Comparison of ENCODE assay signal across 1 cellular context in the genomic region with DNA sequence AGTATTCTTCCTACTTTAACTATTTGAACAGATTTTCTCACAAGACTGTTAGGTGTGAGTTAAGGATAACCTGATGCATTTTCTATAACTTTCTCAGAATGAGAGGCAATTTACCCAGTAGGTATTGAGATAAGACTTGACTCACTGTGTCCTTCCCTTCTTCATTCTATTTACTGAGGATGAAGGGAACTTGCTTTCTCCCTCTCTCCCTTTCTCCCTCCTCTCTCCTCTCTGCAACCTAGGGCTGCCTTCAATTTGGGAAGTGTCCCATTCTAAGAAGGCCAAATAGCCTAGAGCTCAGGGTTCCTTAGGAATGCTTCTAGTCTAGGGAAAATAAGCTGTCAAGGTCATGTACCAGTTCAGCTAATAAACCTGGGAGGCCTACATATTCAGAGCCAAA.
TF ChIP-seq lines count a peak whose summit lies in the region.

No MANE protein-coding gene starts in this region.

TF ChIP-seq in GM23338, 12 proteins besides CTCF, POLR2A, EP300 and RAD21:
- TF ChIP-seq NANOG (IDR thresholded peaks at IDR 0.05; ENCODE audit: borderline replicate concordance) = no peak
- no peak for TF ChIP-seq POLR2AphosphoS5 (IDR thresholded peaks at IDR 0.05; ENCODE audit: low read depth)
- no peak for TF ChIP-seq CREB1 (CRISPR knock-in tag; IDR thresholded peaks at IDR 0.05; ENCODE audit: low read depth)
- TF ChIP-seq EZH2 (IDR thresholded peaks at IDR 0.05; ENCODE audit: low read depth, unreplicated experiment) = no peak
- no peak for TF ChIP-seq EZH2phosphoT487 (IDR thresholded peaks at IDR 0.05; ENCODE audit: unreplicated experiment)
- no peak for TF ChIP-seq ZNF114 (CRISPR knock-in tag; IDR thresholded peaks at IDR 0.05)
- TF ChIP-seq, protein P1, sequence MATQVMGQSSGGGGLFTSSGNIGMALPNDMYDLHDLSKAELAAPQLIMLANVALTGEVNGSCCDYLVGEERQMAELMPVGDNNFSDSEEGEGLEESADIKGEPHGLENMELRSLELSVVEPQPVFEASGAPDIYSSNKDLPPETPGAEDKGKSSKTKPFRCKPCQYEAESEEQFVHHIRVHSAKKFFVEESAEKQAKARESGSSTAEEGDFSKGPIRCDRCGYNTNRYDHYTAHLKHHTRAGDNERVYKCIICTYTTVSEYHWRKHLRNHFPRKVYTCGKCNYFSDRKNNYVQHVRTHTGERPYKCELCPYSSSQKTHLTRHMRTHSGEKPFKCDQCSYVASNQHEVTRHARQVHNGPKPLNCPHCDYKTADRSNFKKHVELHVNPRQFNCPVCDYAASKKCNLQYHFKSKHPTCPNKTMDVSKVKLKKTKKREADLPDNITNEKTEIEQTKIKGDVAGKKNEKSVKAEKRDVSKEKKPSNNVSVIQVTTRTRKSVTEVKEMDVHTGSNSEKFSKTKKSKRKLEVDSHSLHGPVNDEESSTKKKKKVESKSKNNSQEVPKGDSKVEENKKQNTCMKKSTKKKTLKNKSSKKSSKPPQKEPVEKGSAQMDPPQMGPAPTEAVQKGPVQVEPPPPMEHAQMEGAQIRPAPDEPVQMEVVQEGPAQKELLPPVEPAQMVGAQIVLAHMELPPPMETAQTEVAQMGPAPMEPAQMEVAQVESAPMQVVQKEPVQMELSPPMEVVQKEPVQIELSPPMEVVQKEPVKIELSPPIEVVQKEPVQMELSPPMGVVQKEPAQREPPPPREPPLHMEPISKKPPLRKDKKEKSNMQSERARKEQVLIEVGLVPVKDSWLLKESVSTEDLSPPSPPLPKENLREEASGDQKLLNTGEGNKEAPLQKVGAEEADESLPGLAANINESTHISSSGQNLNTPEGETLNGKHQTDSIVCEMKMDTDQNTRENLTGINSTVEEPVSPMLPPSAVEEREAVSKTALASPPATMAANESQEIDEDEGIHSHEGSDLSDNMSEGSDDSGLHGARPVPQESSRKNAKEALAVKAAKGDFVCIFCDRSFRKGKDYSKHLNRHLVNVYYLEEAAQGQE (IDR thresholded peaks at IDR 0.05; ENCODE audit: unreplicated experiment) = no peak
- no peak for TF ChIP-seq ZNF331 (CRISPR knock-in tag; IDR thresholded peaks at IDR 0.05; ENCODE audit: low read depth)
- TF ChIP-seq STAT1 (IDR thresholded peaks at IDR 0.05; ENCODE audit: unreplicated experiment) = no peak
- no peak for TF ChIP-seq JUNB (IDR thresholded peaks at IDR 0.05; ENCODE audit: unreplicated experiment)
- TF ChIP-seq, protein P2, sequence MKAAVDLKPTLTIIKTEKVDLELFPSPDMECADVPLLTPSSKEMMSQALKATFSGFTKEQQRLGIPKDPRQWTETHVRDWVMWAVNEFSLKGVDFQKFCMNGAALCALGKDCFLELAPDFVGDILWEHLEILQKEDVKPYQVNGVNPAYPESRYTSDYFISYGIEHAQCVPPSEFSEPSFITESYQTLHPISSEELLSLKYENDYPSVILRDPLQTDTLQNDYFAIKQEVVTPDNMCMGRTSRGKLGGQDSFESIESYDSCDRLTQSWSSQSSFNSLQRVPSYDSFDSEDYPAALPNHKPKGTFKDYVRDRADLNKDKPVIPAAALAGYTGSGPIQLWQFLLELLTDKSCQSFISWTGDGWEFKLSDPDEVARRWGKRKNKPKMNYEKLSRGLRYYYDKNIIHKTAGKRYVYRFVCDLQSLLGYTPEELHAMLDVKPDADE (IDR thresholded peaks at IDR 0.05) = no peak
- TF ChIP-seq, protein P3, sequence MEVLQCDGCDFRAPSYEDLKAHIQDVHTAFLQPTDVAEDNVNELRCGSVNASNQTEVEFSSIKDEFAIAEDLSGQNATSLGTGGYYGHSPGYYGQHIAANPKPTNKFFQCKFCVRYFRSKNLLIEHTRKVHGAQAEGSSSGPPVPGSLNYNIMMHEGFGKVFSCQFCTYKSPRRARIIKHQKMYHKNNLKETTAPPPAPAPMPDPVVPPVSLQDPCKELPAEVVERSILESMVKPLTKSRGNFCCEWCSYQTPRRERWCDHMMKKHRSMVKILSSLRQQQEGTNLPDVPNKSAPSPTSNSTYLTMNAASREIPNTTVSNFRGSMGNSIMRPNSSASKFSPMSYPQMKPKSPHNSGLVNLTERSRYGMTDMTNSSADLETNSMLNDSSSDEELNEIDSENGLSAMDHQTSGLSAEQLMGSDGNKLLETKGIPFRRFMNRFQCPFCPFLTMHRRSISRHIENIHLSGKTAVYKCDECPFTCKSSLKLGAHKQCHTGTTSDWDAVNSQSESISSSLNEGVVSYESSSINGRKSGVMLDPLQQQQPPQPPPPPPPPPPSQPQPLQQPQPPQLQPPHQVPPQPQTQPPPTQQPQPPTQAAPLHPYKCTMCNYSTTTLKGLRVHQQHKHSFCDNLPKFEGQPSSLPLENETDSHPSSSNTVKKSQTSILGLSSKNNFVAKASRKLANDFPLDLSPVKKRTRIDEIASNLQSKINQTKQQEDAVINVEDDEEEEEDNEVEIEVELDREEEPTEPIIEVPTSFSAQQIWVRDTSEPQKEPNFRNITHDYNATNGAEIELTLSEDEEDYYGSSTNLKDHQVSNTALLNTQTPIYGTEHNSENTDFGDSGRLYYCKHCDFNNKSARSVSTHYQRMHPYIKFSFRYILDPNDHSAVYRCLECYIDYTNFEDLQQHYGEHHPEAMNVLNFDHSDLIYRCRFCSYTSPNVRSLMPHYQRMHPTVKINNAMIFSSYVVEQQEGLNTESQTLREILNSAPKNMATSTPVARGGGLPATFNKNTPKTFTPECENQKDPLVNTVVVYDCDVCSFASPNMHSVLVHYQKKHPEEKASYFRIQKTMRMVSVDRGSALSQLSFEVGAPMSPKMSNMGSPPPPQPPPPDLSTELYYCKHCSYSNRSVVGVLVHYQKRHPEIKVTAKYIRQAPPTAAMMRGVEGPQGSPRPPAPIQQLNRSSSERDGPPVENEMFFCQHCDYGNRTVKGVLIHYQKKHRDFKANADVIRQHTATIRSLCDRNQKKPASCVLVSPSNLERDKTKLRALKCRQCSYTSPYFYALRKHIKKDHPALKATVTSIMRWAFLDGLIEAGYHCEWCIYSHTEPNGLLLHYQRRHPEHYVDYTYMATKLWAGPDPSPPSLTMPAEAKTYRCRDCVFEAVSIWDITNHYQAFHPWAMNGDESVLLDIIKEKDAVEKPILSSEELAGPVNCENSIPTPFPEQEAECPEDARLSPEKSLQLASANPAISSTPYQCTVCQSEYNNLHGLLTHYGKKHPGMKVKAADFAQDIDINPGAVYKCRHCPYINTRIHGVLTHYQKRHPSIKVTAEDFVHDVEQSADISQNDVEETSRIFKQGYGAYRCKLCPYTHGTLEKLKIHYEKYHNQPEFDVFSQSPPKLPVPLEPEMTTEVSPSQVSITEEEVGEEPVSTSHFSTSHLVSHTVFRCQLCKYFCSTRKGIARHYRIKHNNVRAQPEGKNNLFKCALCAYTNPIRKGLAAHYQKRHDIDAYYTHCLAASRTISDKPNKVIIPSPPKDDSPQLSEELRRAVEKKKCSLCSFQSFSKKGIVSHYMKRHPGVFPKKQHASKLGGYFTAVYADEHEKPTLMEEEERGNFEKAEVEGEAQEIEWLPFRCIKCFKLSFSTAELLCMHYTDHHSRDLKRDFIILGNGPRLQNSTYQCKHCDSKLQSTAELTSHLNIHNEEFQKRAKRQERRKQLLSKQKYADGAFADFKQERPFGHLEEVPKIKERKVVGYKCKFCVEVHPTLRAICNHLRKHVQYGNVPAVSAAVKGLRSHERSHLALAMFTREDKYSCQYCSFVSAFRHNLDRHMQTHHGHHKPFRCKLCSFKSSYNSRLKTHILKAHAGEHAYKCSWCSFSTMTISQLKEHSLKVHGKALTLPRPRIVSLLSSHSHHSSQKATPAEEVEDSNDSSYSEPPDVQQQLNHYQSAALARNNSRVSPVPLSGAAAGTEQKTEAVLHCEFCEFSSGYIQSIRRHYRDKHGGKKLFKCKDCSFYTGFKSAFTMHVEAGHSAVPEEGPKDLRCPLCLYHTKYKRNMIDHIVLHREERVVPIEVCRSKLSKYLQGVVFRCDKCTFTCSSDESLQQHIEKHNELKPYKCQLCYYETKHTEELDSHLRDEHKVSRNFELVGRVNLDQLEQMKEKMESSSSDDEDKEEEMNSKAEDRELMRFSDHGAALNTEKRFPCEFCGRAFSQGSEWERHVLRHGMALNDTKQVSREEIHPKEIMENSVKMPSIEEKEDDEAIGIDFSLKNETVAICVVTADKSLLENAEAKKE (CRISPR knock-in tag; IDR thresholded peaks at IDR 0.05) = no peak
